ENCODE assay signal across 32 cellular contexts in genomic region chr19:13894552-13894951, GRCh38. TPM values are rescaled to one million over a fixed set of nuclear protein-coding genes. Genes with fewer than 3 reads are reported as not detected.
"Had no signal": no experiment of that assay in that cellular context is flagged by ENCODE, and none has a peak within 500 bp of the region (broad histone marks: within the 10 kb centered on the region; RNA-seq: fewer than 3 reads in every experiment).

No MANE protein-coding gene starts in this region.

- H3K36me3 ChIP-seq: adrenal gland, brain microvascular endothelial cell, breast epithelium had no signal

- H3K4me1 ChIP-seq: adrenal gland, breast epithelium had no signal

- ATAC-seq: activated CD8-positive, alpha-beta T cell treated with anti-CD3 and anti-CD28 coated beads for 36 hours; activated naive CD4-positive, alpha-beta T cell treated with anti-CD3 and anti-CD28 coated beads, Interleukin-2, amount 50 U/mL, for 72 hours; activated T-cell treated with anti-CD3 and anti-CD28 coated beads, Interleukin-2, amount 50 U/mL, for 4 hours; activated T-cell treated with anti-CD3 and anti-CD28 coated beads, Interleukin-2, amount 50 U/mL, for 72 hours; activated T-helper 17 cell treated with anti-CD3 and anti-CD28 coated beads, Interleukin-2, amount 50 U/mL, for 72 hours; body of pancreas had no signal

- H3K4me3 ChIP-seq: adrenal gland, body of pancreas, breast epithelium had no signal

- DNase-seq: activated B cell treated with CpG ODN at 0.5 μM for 24 hours; activated CD4-positive, alpha-beta memory T cell treated with anti-CD3 and anti-CD28 coated beads for 36 hours; activated CD4-positive, alpha-beta T cell treated with anti-CD3 and anti-CD28 coated beads for 4 hours; activated CD4-positive, alpha-beta T cell treated with anti-CD3 and anti-CD28 coated beads, Interleukin-2, amount 10 ng/mL, durations not matched to agents 24 days and 14 days; activated CD4-positive, alpha-beta T cell treated with anti-CD3 and anti-CD28 coated beads, Interleukin-2, amount 50 U/mL, for 1 hour; activated CD4-positive, alpha-beta T cell treated with anti-CD3 and anti-CD28 coated beads, Interleukin-2, amount 50 U/mL, for 4 hours; activated CD4-positive, CD25-positive, alpha-beta regulatory T cell treated with anti-CD3 and anti-CD28 coated beads, Interleukin-2, amount 50 U/mL, for 72 hours; activated CD8-positive, alpha-beta memory T cell treated with anti-CD3 and anti-CD28 coated beads, Interleukin-2, amount 50 U/mL, for 4 hours; activated CD8-positive, alpha-beta T cell treated with anti-CD3 and anti-CD28 coated beads for 36 hours; activated effector memory CD4-positive, alpha-beta T cell treated with anti-CD3 and anti-CD28 coated beads, Interleukin-2, amount 50 U/mL, for 16 hours; activated gamma-delta T cell treated with Interleukin-2 at 50 U/mL for 16 hours; activated naive CD4-positive, alpha-beta T cell; activated naive CD4-positive, alpha-beta T cell treated with anti-CD3 and anti-CD28 coated beads for 36 hours; activated naive CD4-positive, alpha-beta T cell treated with anti-CD3 and anti-CD28 coated beads, Interleukin-2, amount 50 U/mL, for 16 hours; activated naive CD8-positive, alpha-beta T cell treated with anti-CD3 and anti-CD28 coated beads for 36 hours; activated T-cell treated with anti-CD3 and anti-CD28 coated beads for 4 hours; activated T-cell treated with anti-CD3 and anti-CD28 coated beads, Interleukin-2, amount 50 U/mL, for 1 hour; activated T-cell treated with anti-CD3 and anti-CD28 coated beads, Interleukin-2, amount 50 U/mL, for 4 hours; activated T-cell treated with anti-CD3 and anti-CD28 coated beads, Interleukin-2, amount 50 U/mL, for 72 hours; adrenal gland; amniotic stem cell; aorta; body of pancreas; brain microvascular endothelial cell; central memory CD4-positive, alpha-beta T cell; T-helper 1 cell; T-helper 2 cell; T-helper 9 cell had no signal

- H3K9me3 ChIP-seq: adrenal gland, body of pancreas, breast epithelium had no signal

RNA-seq across cellular contexts. Expression of gene NANOS3, which starts 17.6 kb away (rescaled TPM):
- total RNA-seq: activated B cell treated with CpG ODN at 0.5 μM for 24 hours, body of pancreas, breast epithelium had no signal

RNA-seq across cellular contexts. Expression of gene PODNL1, which starts 43.7 kb away (rescaled TPM):
- total RNA-seq: activated B cell treated with CpG ODN at 0.5 μM for 24 hours; activated CD4-positive, alpha-beta T cell treated with anti-CD3 and anti-CD28 coated beads, Interleukin-2, amount 10 ng/mL, durations not matched to agents 24 days and 14 days; activated CD8-positive, alpha-beta T cell treated with anti-CD3 and anti-CD28 coated beads for 36 hours; activated naive CD8-positive, alpha-beta T cell treated with anti-CD3 and anti-CD28 coated beads for 36 hours; activated T-helper 1 cell treated with anti-CD3 and anti-CD28 coated beads, Interleukin-12 subunit alpha, Interleukin-12 subunit beta, Interleukin-2, Interleukin-4 antibody, amounts not matched to agents 30 ng/mL and 10 ng/mL and 1 ng/mL, durations not matched to agents 14 hours and 24 hours and 36 hours had no signal
